In the genomic region with DNA sequence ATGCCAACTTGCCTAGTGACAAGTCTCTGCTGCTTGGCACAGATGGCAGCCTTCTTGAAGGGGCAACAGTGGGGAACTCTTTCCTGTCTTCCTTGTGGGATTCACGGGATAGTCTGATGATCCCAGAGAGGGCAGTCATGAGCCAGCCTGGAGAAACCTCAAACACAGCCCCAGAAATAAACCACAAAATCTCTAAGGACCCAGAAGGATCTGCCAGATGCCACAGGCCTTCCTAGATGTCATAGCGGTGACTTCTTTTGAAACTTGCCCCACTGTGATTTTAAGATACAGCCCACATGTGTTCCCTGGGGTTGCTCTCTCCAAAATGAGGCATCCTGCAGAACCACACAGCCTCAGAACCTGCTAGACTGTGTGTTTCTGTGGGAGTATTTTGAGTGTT, we compare ENCODE assay signal across 23 cellular contexts.
DNase-seq lines count a peak whose midpoint lies in the region; ATAC-seq and TF ChIP-seq lines count a peak whose summit lies in the region.
"Had no signal": no experiment of that assay in that cellular context is flagged by ENCODE, and none has a peak within 500 bp of the region (broad histone marks: within the 10 kb centered on the region; RNA-seq: fewer than 3 reads in every experiment).

No MANE protein-coding gene starts in this region.

- no peak for ATAC-seq in GM18861 (IDR thresholded peaks at IDR 0.05; ENCODE audit: unreplicated experiment)
- no peak for ATAC-seq in activated T-helper 17 cell treated with anti-CD3 and anti-CD28 coated beads, Interleukin-2, amount 50 U/mL, for 72 hours (replicated peaks)
- ATAC-seq: A549, GM12878 had no signal

- H3K36me3 Mint-ChIP-seq in activated T-helper 17 cell treated with anti-CD3 and anti-CD28 coated beads, Interleukin-2, amount 50 U/mL, for 72 hours (ENCODE audit: low read depth), result no peaks in the 10 kb centered on the region
- H3K36me3 Mint-ChIP-seq: CD14-positive monocyte; CD8-positive, alpha-beta memory T cell had no signal

- no peak overlapping the region for H2AFZ ChIP-seq in GM23248

- no peak for TF ChIP-seq EP300 in tibial nerve (IDR thresholded peaks at IDR 0.05)

- TF ChIP-seq POLR2A in tibial nerve (IDR thresholded peaks at IDR 0.05), result no peak

- H3F3A ChIP-seq in GM23248 (ENCODE audit: insufficient read depth), result no peaks in the 10 kb centered on the region

- no peaks in the 10 kb centered on the region for H3K9me2 ChIP-seq in GM23248 (ENCODE audit: insufficient read depth)

- no peaks in the 10 kb centered on the region for H3K27me3 Mint-ChIP-seq in activated T-helper 17 cell treated with anti-CD3 and anti-CD28 coated beads, Interleukin-2, amount 50 U/mL, for 72 hours
- H3K27me3 Mint-ChIP-seq: CD4-positive, alpha-beta T cell; CD8-positive, alpha-beta memory T cell had no signal

- H3K27me3 ChIP-seq in GM23248 (replicated peaks; ENCODE audit: insufficient read depth) (no peaks in the 10 kb centered on the region), tibial nerve (no peaks in the 10 kb centered on the region)
- H3K27me3 ChIP-seq: BE2C; BLaER1 treated with 17β-estradiol and CSF1 and Interleukin-3, amounts not matched to agents 10 nM and 100 nM had no signal

- H3K27ac ChIP-seq in GM23248, result no peak overlapping the region
- H3K27ac ChIP-seq in tibial nerve, result no peak overlapping the region
- H3K27ac ChIP-seq: A549; BLaER1 treated with 17β-estradiol and CSF1 and Interleukin-3, amounts not matched to agents 10 nM and 100 nM had no signal

- H3K9me3 Mint-ChIP-seq in activated T-helper 17 cell treated with anti-CD3 and anti-CD28 coated beads, Interleukin-2, amount 50 U/mL, for 72 hours, result no peaks in the 10 kb centered on the region
- H3K9me3 Mint-ChIP-seq: CD4-positive, alpha-beta T cell; CD8-positive, alpha-beta memory T cell had no signal

- no peak overlapping the region for H3K27ac Mint-ChIP-seq in activated T-helper 17 cell treated with anti-CD3 and anti-CD28 coated beads, Interleukin-2, amount 50 U/mL, for 72 hours
- H3K27ac Mint-ChIP-seq: CD14-positive monocyte; CD4-positive, alpha-beta T cell; CD8-positive, alpha-beta memory T cell; HFFc6 had no signal

- in situ Hi-C loops in GM23248 (cut with MboI), result loop anchor here (25.0 kb wide), 1 partner anchor 92 kb away; no protein-coding TSS in a partner anchor

- no peak overlapping the region for H3K4me2 ChIP-seq in GM23248 (ENCODE audit: unreplicated experiment)
- H3K4me2 ChIP-seq: A549; BLaER1 treated with 17β-estradiol and CSF1 and Interleukin-3, amounts not matched to agents 10 nM and 100 nM had no signal

- no peak overlapping the region for H3K9ac ChIP-seq in GM23248
- H3K9ac ChIP-seq: BLaER1 treated with 17β-estradiol and CSF1 and Interleukin-3, amounts not matched to agents 10 nM and 100 nM had no signal

- 55 to 57% methylated on average over 2 of the region's 2 CpGs for WGBS in GM23248 (ENCODE audit: low coverage in 1 of 2, low lambda C conversion rate in 2 of 2, missing lambda C conversion rate in 2 of 2), 2 experiments
- 0% methylated on average over 1 of the region's 2 CpGs; no CpG with 5 or more reads in 1 of the 2 donors for whole genome bisulfite sequencing in tibial nerve, 2 donors

- H3K4me1 ChIP-seq in GM23248 (ENCODE audit: insufficient read depth) (no peaks in the 10 kb centered on the region), tibial nerve (no peaks in the 10 kb centered on the region)
- H3K4me1 ChIP-seq: A549; BE2C; BLaER1 treated with 17β-estradiol and CSF1 and Interleukin-3, amounts not matched to agents 10 nM and 100 nM; HAP-1 had no signal

- H3K9me3 ChIP-seq in GM23248 (ENCODE audit: low read depth) (no peaks in the 10 kb centered on the region), tibial nerve (no peaks in the 10 kb centered on the region)
- H3K9me3 ChIP-seq: A549; BE2C; BLaER1 treated with 17β-estradiol and CSF1 and Interleukin-3, amounts not matched to agents 10 nM and 100 nM; HAP-1 had no signal

- H3K4me3 ChIP-seq in GM23248 (no peak overlapping the region), tibial nerve (no peak overlapping the region)
- H3K4me3 ChIP-seq: A549; BLaER1 treated with 17β-estradiol and CSF1 and Interleukin-3, amounts not matched to agents 10 nM and 100 nM; GM12878; HAP-1 had no signal

- no peak for TF ChIP-seq CTCF in tibial nerve (IDR thresholded peaks at IDR 0.05)

- H3K4me3 Mint-ChIP-seq in activated T-helper 17 cell treated with anti-CD3 and anti-CD28 coated beads, Interleukin-2, amount 50 U/mL, for 72 hours, result no peak overlapping the region
- H3K4me3 Mint-ChIP-seq: CD14-positive monocyte; CD4-positive, alpha-beta T cell; CD8-positive, alpha-beta memory T cell; HFFc6 had no signal

- no peaks in the 10 kb centered on the region for H3K79me2 ChIP-seq in GM23248 (ENCODE audit: insufficient read depth)

- DNase-seq in GM23248, result peak; percentile 0
- peak; percentile 45 for DNase-seq in LHCN-M2 (ENCODE audit: low read depth)
- peak; percentile 55 for DNase-seq in myocyte (ENCODE audit: low read depth)
- no peak for DNase-seq in tibial nerve (ENCODE audit: low spot score in 2 of 2)
- DNase-seq: 8988T; ACHN; AML-193; BE2C; CD4-positive, alpha-beta T cell; CD8-positive, alpha-beta memory T cell; DMS 273 treated with DMSO at 0.1 percent for 48 hours; DMS79; EL; GDM1; GOT3; HFFc6 had no signal

- H3K4me1 Mint-ChIP-seq in activated T-helper 17 cell treated with anti-CD3 and anti-CD28 coated beads, Interleukin-2, amount 50 U/mL, for 72 hours, result no peaks in the 10 kb centered on the region
- H3K4me1 Mint-ChIP-seq: CD14-positive monocyte; CD8-positive, alpha-beta memory T cell had no signal

- H4K20me1 ChIP-seq in GM23248 (ENCODE audit: insufficient read depth), result no peaks in the 10 kb centered on the region
- H4K20me1 ChIP-seq: BLaER1 treated with 17β-estradiol and CSF1 and Interleukin-3, amounts not matched to agents 10 nM and 100 nM had no signal

- no peaks in the 10 kb centered on the region for H3K36me3 ChIP-seq in GM23248 (ENCODE audit: low read depth)
- no peaks in the 10 kb centered on the region for H3K36me3 ChIP-seq in tibial nerve
- H3K36me3 ChIP-seq: BE2C; BLaER1 treated with 17β-estradiol and CSF1 and Interleukin-3, amounts not matched to agents 10 nM and 100 nM; HAP-1 had no signal

Comparison
In these comparisons a context has a peak if more than half of its experiments do, and no peak if none do; other contexts are left out.
1. DNase-seq: peak in GM23248 (single experiment), LHCN-M2 (single experiment) and myocyte (single experiment); none in tibial nerve (0 of 2).